2 cellular contexts compared by ENCODE assay signal in the genomic region with DNA sequence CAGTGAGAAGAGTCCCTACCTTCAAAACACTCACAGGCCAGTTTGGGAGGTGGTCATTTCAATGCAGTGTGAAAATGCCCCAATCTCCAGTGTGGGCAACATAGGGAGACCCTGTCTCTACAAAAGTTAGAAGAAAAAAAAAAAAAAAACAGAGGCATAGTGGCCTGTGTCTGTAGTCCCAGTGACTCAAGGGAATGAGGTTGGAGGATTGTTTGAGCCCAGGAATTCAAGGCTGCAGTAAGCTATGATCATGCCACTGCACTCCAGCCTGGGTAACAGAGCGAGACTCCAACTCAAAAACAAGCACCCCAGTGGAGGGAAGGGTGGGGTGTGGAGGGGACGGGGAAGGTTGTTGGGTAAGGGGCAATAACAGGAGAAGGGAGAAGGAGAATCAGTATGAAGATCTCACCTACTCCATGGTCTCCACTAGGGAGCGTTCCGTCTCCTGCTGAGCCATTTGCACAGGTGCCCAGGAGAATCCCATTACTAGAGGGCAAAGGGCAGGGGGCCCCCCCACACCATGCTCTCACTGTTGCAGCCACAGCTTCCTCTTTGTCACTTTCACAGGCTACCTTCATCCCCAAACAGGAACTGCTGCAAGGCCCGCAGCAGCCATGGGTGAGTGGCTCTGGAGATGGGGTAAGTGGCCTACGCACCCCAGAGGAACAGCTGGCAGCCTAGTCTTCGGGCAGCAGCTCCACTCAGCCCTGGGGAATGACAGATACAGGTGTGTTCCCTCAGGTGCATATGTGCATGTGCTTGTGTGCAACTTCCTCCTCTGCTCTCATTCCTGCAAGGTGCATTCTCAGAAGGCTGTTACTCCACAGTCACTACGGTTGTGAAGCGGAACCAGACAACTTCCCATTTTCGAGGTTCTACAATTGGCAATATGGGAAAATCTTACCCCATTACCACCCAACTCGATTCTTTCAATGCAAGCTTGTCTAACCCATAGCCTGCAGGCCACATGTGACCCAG.
TF ChIP-seq lines count a peak whose summit lies in the region.

No MANE protein-coding gene starts in this region.

TF ChIP-seq in SK-N-SH treated with all-trans-retinoic acid at 6 μM for 48 hours, 23 proteins besides CTCF, POLR2A, EP300 and RAD21 (continued from another document):
- TF ChIP-seq ARNTL (CRISPR knock-in tag; IDR thresholded peaks at IDR 0.05; ENCODE audit: borderline replicate concordance, low read depth) (no peak), GLIS3 (CRISPR knock-in tag; IDR thresholded peaks at IDR 0.05) (no peak), CSDC2 (CRISPR knock-in tag; IDR thresholded peaks at IDR 0.05) (no peak)

TF ChIP-seq in SK-N-SH, 30 proteins besides CTCF, POLR2A, EP300 and RAD21 (continued from another document):
- TF ChIP-seq, protein P1, sequence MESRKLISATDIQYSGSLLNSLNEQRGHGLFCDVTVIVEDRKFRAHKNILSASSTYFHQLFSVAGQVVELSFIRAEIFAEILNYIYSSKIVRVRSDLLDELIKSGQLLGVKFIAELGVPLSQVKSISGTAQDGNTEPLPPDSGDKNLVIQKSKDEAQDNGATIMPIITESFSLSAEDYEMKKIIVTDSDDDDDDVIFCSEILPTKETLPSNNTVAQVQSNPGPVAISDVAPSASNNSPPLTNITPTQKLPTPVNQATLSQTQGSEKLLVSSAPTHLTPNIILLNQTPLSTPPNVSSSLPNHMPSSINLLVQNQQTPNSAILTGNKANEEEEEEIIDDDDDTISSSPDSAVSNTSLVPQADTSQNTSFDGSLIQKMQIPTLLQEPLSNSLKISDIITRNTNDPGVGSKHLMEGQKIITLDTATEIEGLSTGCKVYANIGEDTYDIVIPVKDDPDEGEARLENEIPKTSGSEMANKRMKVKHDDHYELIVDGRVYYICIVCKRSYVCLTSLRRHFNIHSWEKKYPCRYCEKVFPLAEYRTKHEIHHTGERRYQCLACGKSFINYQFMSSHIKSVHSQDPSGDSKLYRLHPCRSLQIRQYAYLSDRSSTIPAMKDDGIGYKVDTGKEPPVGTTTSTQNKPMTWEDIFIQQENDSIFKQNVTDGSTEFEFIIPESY (IDR thresholded peaks at IDR 0.05; ENCODE audit: borderline replicate concordance, low read depth): no peak
- TF ChIP-seq RFX5 (IDR thresholded peaks at IDR 0.05; ENCODE audit: low read length) (no peak), POLR2AphosphoS5 (IDR thresholded peaks at IDR 0.05; ENCODE audit: low read depth, low read length) (no peak), ELF1 (IDR thresholded peaks at IDR 0.05) (no peak), TAF1 (IDR thresholded peaks at IDR 0.05; ENCODE audit: borderline replicate concordance, low read depth, low read length) (no peak)
